ENCODE assay signal across 6 cellular contexts in the genomic region with DNA sequence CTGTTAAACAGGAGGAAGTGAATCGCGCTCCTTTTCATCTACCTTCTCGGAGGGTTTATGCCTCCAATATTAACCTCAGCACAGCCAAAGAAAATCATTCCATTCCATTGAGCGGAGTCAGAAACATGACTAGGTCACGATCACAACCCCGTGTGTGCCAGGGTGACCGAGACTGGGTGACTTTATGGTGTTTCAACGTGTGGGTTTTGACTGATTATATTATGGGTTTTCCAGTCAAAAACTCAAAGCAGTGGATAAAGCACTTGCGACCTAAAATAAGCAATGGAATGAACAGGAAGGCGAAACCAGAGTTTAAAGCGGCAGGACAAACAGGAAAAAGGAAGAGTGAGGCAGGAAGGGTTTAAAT. TPM values are rescaled to one million over a fixed set of nuclear protein-coding genes. Genes with fewer than 3 reads are reported as not detected.
DNase-seq lines count a peak whose midpoint lies in the region; ATAC-seq and TF ChIP-seq lines count a peak whose summit lies in the region.

No MANE protein-coding gene starts in this region.

- no peak for DNase-seq in activated naive CD8-positive, alpha-beta T cell treated with anti-CD3 and anti-CD28 coated beads, Interleukin-2, amount 50 U/mL, for 24 hours
- DNase-seq in natural killer cell (no peak), NCI-H446 treated with DMSO at 0.1 percent for 48 hours (lab: John Stamatoyannopoulos, UW) (no peak), G401 (ENCODE audit: low spot score) (no peak)

- H3K27me3 Mint-ChIP-seq in activated naive CD8-positive, alpha-beta T cell treated with anti-CD3 and anti-CD28 coated beads, Interleukin-2, amount 50 U/mL, for 24 hours, result peaks cover 33% of the 10 kb centered on the region
- H3K27me3 Mint-ChIP-seq in natural killer cell (ENCODE audit: low read depth in 2 of 2), result peaks cover 13 to 25% of the 10 kb centered on the region in 2 donors

- H3K4me3 ChIP-seq in GM08714 (ENCODE audit: low read length), result peak overlapping the region; percentile 69; the same call in 1 of the 2 replicates

- no peak for ATAC-seq in activated naive CD8-positive, alpha-beta T cell treated with anti-CD3 and anti-CD28 coated beads, Interleukin-2, amount 50 U/mL, for 24 hours
- no peak for ATAC-seq in natural killer cell
- no peak for ATAC-seq in GM19467 (IDR thresholded peaks at IDR 0.05; ENCODE audit: unreplicated experiment)

- peaks cover 10% of the 10 kb centered on the region for H3K36me3 Mint-ChIP-seq in activated naive CD8-positive, alpha-beta T cell treated with anti-CD3 and anti-CD28 coated beads, Interleukin-2, amount 50 U/mL, for 24 hours (ENCODE audit: low read depth)
- H3K36me3 Mint-ChIP-seq in natural killer cell, result no peaks in the 10 kb centered on the region

- intact Hi-C loops in natural killer cell (cut with micrococcal nuclease), result no loop called here

- TF ChIP-seq CTCF in natural killer cell (IDR thresholded peaks at IDR 0.05), result no peak

- peak overlapping the region; percentile 89 for H3K4me3 Mint-ChIP-seq in activated naive CD8-positive, alpha-beta T cell treated with anti-CD3 and anti-CD28 coated beads, Interleukin-2, amount 50 U/mL, for 24 hours
- peak overlapping the region; percentile 100 for H3K4me3 Mint-ChIP-seq in natural killer cell

- in situ Hi-C loops in G401 (cut with HindIII; ENCODE audit: low sequenced_read_pairs), result no loop called here

- peaks cover 34% of the 10 kb centered on the region for H3K4me1 Mint-ChIP-seq in activated naive CD8-positive, alpha-beta T cell treated with anti-CD3 and anti-CD28 coated beads, Interleukin-2, amount 50 U/mL, for 24 hours
- peaks cover 34 to 44% of the 10 kb centered on the region in 2 donors for H3K4me1 Mint-ChIP-seq in natural killer cell

- H3K27ac Mint-ChIP-seq in activated naive CD8-positive, alpha-beta T cell treated with anti-CD3 and anti-CD28 coated beads, Interleukin-2, amount 50 U/mL, for 24 hours, result peak overlapping the region; percentile 93
- H3K27ac Mint-ChIP-seq in natural killer cell, result peak overlapping the region; percentile 91 to 93

- H3K9me3 Mint-ChIP-seq in activated naive CD8-positive, alpha-beta T cell treated with anti-CD3 and anti-CD28 coated beads, Interleukin-2, amount 50 U/mL, for 24 hours, result no peaks in the 10 kb centered on the region
- H3K9me3 Mint-ChIP-seq in natural killer cell, result no peaks in the 10 kb centered on the region

RNA-seq across cellular contexts. Expression of a gene that starts 1.4 kb away (rescaled TPM):
- 1 to 10 TPM; 1.1 to 1.5 (median 1.1) TPM for total RNA-seq in natural killer cell
- not detected in 2 replicates for total RNA-seq in G401 (2014; rRNA removed; shearing (Covaris generic))

RNA-seq across cellular contexts. Expression of a gene that starts 10.6 kb away (rescaled TPM):
- 1 to 10 TPM in 2 of 3 donors, under 1 TPM in 1; 0.60 to 1.2 (median 1.0) TPM for total RNA-seq in natural killer cell
- 0.25 TPM in 1 of 2 replicates, not detected in the other for total RNA-seq in G401 (2014; rRNA removed; shearing (Covaris generic))

RNA-seq across cellular contexts. Expression of a gene that starts 34.6 kb away (rescaled TPM):
- 100 to 1,000 TPM; 146 to 166 (median 151) TPM for total RNA-seq in natural killer cell
- 31.6 and 38.0 TPM in 2 replicates for total RNA-seq in G401 (2014; rRNA removed; shearing (Covaris generic))

RNA-seq across cellular contexts. Expression of a gene that starts 35.5 kb away (rescaled TPM):
- 10 to 100 TPM; 29.7 to 36.7 (median 31.1) TPM for total RNA-seq in natural killer cell
- total RNA-seq in G401 (2014; rRNA removed; shearing (Covaris generic)), result 1.2 and 3.1 TPM in 2 replicates
